In genomic region chr3:3110749-3111361, GRCh38 we compare ENCODE assay signal across 13 cellular contexts. TPM values are rescaled to one million over a fixed set of nuclear protein-coding genes. Genes with fewer than 3 reads are reported as not detected.
DNase-seq lines count a peak whose midpoint lies in the region; ATAC-seq and TF ChIP-seq lines count a peak whose summit lies in the region.
"Had no signal": no experiment of that assay in that cellular context is flagged by ENCODE, and none has a peak within 500 bp of the region (broad histone marks: within the 10 kb centered on the region; RNA-seq: fewer than 3 reads in every experiment).

No MANE protein-coding gene starts in this region.

- H3K9me2 ChIP-seq in GM23338 (ENCODE audit: insufficient read depth), result no peaks in the 10 kb centered on the region

- H3K9me3 ChIP-seq in T-helper 17 cell (ENCODE audit: control insufficient read depth, low read length, poor library complexity, severe bottlenecking) (no peaks in the 10 kb centered on the region), mucosa of stomach (ENCODE audit: control insufficient read depth, low read length) (no peaks in the 10 kb centered on the region)
- H3K9me3 ChIP-seq: right lobe of liver had no signal

- no peak for ATAC-seq in GM23338
- ATAC-seq in T-helper 17 cell, result no peak
- no peak for ATAC-seq in HG03432 (IDR thresholded peaks at IDR 0.05; ENCODE audit: unreplicated experiment)
- no peak for ATAC-seq in HG03097 (IDR thresholded peaks at IDR 0.05; ENCODE audit: low FRiP score, unreplicated experiment)

- H3K4me3 ChIP-seq in GM23338, result no peak overlapping the region
- H3K4me3 ChIP-seq in mucosa of stomach (ENCODE audit: low read length), result no peak overlapping the region
- H3K4me3 ChIP-seq: right lobe of liver had no signal

- H3K27me3 Mint-ChIP-seq in GM23338 (ENCODE audit: insufficient read depth, low read depth, poor library complexity) (peaks cover 4% of the 10 kb centered on the region), T-helper 17 cell (no peaks in the 10 kb centered on the region)

- TF ChIP-seq CTCF in GM23338 (conservative IDR thresholded peaks at IDR 0.05; ENCODE audit: low read depth in 2 of 2) (no peak), GM13976 (IDR thresholded peaks at IDR 0.05; ENCODE audit: borderline replicate concordance, control extremely low read depth, extremely low read depth, insufficient read depth, missing control alignments) (no peak)

- H3K27ac Mint-ChIP-seq in GM23338, result no peak overlapping the region
- H3K27ac Mint-ChIP-seq in T-helper 17 cell, result peak overlapping the region; percentile 93
- H3K27ac Mint-ChIP-seq: activated CD4-positive, alpha-beta T cell treated with anti-CD3 and anti-CD28 coated beads, Interleukin-2, amount 10 ng/mL, durations not matched to agents 24 days and 14 days had no signal

- H3K4me1 Mint-ChIP-seq in GM23338, result no peaks in the 10 kb centered on the region
- H3K4me1 Mint-ChIP-seq in T-helper 17 cell, result peaks cover 25% of the 10 kb centered on the region

- H3K4me1 ChIP-seq in GM23338 (ENCODE audit: insufficient read depth), result peaks cover 16% of the 10 kb centered on the region
- H3K4me1 ChIP-seq in mucosa of stomach (ENCODE audit: control insufficient read depth, insufficient read depth, low read length), result peaks cover 4% of the 10 kb centered on the region
- H3K4me1 ChIP-seq: right lobe of liver had no signal

- H4K20me1 ChIP-seq in GM23338 (replicated peaks; ENCODE audit: insufficient read depth), result no peaks in the 10 kb centered on the region

- DNase-seq in NCI-H1417 (lab: John Stamatoyannopoulos, UW) (peak in 2 of 3 experiments; percentile 12 to 30), NCI-H1417 treated with DMSO at 0.1 percent for 48 hours (lab: John Stamatoyannopoulos, UW) (no peak), GM23338 (ENCODE audit: low spot score) (peak; percentile 39), T-helper 17 cell (no peak), GM13976 (ENCODE audit: low spot score) (no peak)
- DNase-seq: activated CD4-positive, alpha-beta T cell treated with anti-CD3 and anti-CD28 coated beads, Interleukin-2, amount 10 ng/mL, durations not matched to agents 24 days and 14 days; DMS 273 treated with DMSO at 0.1 percent for 48 hours; NCI-H446 treated with DMSO at 0.1 percent for 48 hours; right lobe of liver had no signal

- H3K27me3 ChIP-seq in GM23338 (ENCODE audit: insufficient read depth), result no peaks in the 10 kb centered on the region
- H3K27me3 ChIP-seq in mucosa of stomach (ENCODE audit: control insufficient read depth, insufficient read depth, low read length), result no peaks in the 10 kb centered on the region
- H3K27me3 ChIP-seq: right lobe of liver had no signal

- H2AFZ ChIP-seq in GM23338, result peak overlapping the region; percentile 72; the same call in 1 of the 2 replicates

- in situ Hi-C loops in GM13976 (cut with MboI; ENCODE audit: low sequenced_read_pairs, unreplicated experiment), result no loop called here

- H3F3A ChIP-seq in GM23338 (replicated peaks; ENCODE audit: low read depth), result no peaks in the 10 kb centered on the region

- H3K4me3 Mint-ChIP-seq in GM23338, result no peak overlapping the region
- peak overlapping the region; percentile 26 for H3K4me3 Mint-ChIP-seq in T-helper 17 cell
- H3K4me3 Mint-ChIP-seq: activated CD4-positive, alpha-beta T cell treated with anti-CD3 and anti-CD28 coated beads, Interleukin-2, amount 10 ng/mL, durations not matched to agents 24 days and 14 days had no signal

- H3K4me2 ChIP-seq in GM23338, result peak overlapping the region; percentile 7

- H3K79me2 ChIP-seq in GM23338 (replicated peaks; ENCODE audit: insufficient read depth), result no peaks in the 10 kb centered on the region

- peaks cover 91% of the 10 kb centered on the region for H3K9me3 Mint-ChIP-seq in GM23338
- H3K9me3 Mint-ChIP-seq: activated CD4-positive, alpha-beta T cell treated with anti-CD3 and anti-CD28 coated beads, Interleukin-2, amount 10 ng/mL, durations not matched to agents 24 days and 14 days had no signal

- peak overlapping the region; percentile 65; the same call in 1 of the 2 replicates for H3K27ac ChIP-seq in GM23338 (ENCODE audit: low read depth)
- H3K27ac ChIP-seq: right lobe of liver had no signal

- peaks cover 19% of the 10 kb centered on the region for H3K36me3 Mint-ChIP-seq in GM23338 (ENCODE audit: low read depth)
- peaks cover 5% of the 10 kb centered on the region for H3K36me3 Mint-ChIP-seq in T-helper 17 cell (ENCODE audit: low read depth)

- no peaks in the 10 kb centered on the region for H3K36me3 ChIP-seq in GM23338 (ENCODE audit: insufficient read depth)
- no peaks in the 10 kb centered on the region for H3K36me3 ChIP-seq in mucosa of stomach (ENCODE audit: control insufficient read depth, insufficient read depth, low read length)
- H3K36me3 ChIP-seq: right lobe of liver had no signal

- peak overlapping the region; percentile 0 for H3K9ac ChIP-seq in mucosa of stomach (ENCODE audit: low read length)

TF ChIP-seq in GM23338, 12 proteins besides CTCF, POLR2A, EP300 and RAD21 (continues in another document):
- TF ChIP-seq STAT1 (IDR thresholded peaks at IDR 0.05; ENCODE audit: unreplicated experiment), result no peak
- TF ChIP-seq JUNB (IDR thresholded peaks at IDR 0.05; ENCODE audit: unreplicated experiment), result no peak
- TF ChIP-seq CREB1 (CRISPR knock-in tag; IDR thresholded peaks at IDR 0.05; ENCODE audit: low read depth), result no peak
- TF ChIP-seq EZH2phosphoT487 (IDR thresholded peaks at IDR 0.05; ENCODE audit: unreplicated experiment), result no peak
- TF ChIP-seq, protein P1, sequence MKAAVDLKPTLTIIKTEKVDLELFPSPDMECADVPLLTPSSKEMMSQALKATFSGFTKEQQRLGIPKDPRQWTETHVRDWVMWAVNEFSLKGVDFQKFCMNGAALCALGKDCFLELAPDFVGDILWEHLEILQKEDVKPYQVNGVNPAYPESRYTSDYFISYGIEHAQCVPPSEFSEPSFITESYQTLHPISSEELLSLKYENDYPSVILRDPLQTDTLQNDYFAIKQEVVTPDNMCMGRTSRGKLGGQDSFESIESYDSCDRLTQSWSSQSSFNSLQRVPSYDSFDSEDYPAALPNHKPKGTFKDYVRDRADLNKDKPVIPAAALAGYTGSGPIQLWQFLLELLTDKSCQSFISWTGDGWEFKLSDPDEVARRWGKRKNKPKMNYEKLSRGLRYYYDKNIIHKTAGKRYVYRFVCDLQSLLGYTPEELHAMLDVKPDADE (IDR thresholded peaks at IDR 0.05), result no peak
- no peak for TF ChIP-seq NANOG (IDR thresholded peaks at IDR 0.05; ENCODE audit: borderline replicate concordance)

RNA-seq across cellular contexts. Expression of gene IL5RA, which starts 0.7 kb away (rescaled TPM):
- total RNA-seq in GM23338 (2014; rRNA removed; shearing (Covaris generic)), result 0.31 TPM in 1 of 2 replicates, not detected in the other
- not detected in 2 replicates for polyA plus RNA-seq in GM23338 (2016; fragmentation: Nextera tagmentation; extraction: Ambion mirVana)
- 10 to 100 TPM in 1 of 2 donors, 1 to 10 TPM in 1; 3.7 to 10.4 TPM for total RNA-seq in T-helper 17 cell
- total RNA-seq: activated CD4-positive, alpha-beta T cell treated with anti-CD3 and anti-CD28 coated beads, Interleukin-2, amount 10 ng/mL, durations not matched to agents 24 days and 14 days; right lobe of liver; SK-MEL-5 had no signal

RNA-seq across cellular contexts. Expression of gene TRNT1, which starts 15.9 kb away (rescaled TPM):
- total RNA-seq in GM23338 (2014; rRNA removed; shearing (Covaris generic)), result 33.9 and 42.8 TPM in 2 replicates
- 25.2 and 36.4 TPM in 2 replicates for polyA plus RNA-seq in GM23338 (2016; fragmentation: Nextera tagmentation; extraction: Ambion mirVana)
- 10 to 100 TPM; 27.3 to 45.6 TPM for total RNA-seq in T-helper 17 cell

Comparison
In these comparisons a context has a peak if more than half of its experiments do, and no peak if none do; other contexts are left out.
1. DNase-seq: peak in NCI-H1417 (2 of 3) and GM23338 (single experiment); none in NCI-H1417 treated with DMSO at 0.1 percent for 48 hours (single experiment), T-helper 17 cell (0 of 3) and GM13976 (single experiment).